Comparison of ENCODE assay signal across 8 cellular contexts in genomic region chr7:22488643-22489462, GRCh38. TPM values are rescaled to one million over a fixed set of nuclear protein-coding genes. Genes with fewer than 3 reads are reported as not detected.
DNase-seq lines count a peak whose midpoint lies in the region; ATAC-seq lines count a peak whose summit lies in the region.

No MANE protein-coding gene starts in this region.

- ATAC-seq in GM21447 (IDR thresholded peaks at IDR 0.05; ENCODE audit: unreplicated experiment), result peak; percentile 72
- peak; percentile 85 to 89 for ATAC-seq in right cardiac atrium
- ATAC-seq in sciatic nerve, result peak; percentile 82
- ATAC-seq in HG02870 (IDR thresholded peaks at IDR 0.05; ENCODE audit: unreplicated experiment), result no peak

- H3K27me3 ChIP-seq in adipocyte (replicated peaks; ENCODE audit: control insufficient read depth, insufficient read depth, low read length) (no peaks in the 10 kb centered on the region), right cardiac atrium (ENCODE audit: control insufficient read depth, insufficient read depth) (no peaks in the 10 kb centered on the region)

- no peak overlapping the region for H3K27ac ChIP-seq in right cardiac atrium (ENCODE audit: low read length)

- H3K9ac ChIP-seq in adipocyte (ENCODE audit: low read length), result no peak overlapping the region

- DNase-seq in CD1c-positive myeloid dendritic cell (ENCODE audit: extremely low spot score) (peak; percentile 76), NAMALWA (ENCODE audit: low spot score) (peak; percentile 91), SKM-1 (lab: John Stamatoyannopoulos, UW; ENCODE audit: unreplicated experiment) (peak; percentile 38), adipocyte (ENCODE audit: low read depth) (peak; percentile 89), right cardiac atrium (peak; percentile 63 to 77 (median 67)), sciatic nerve (ENCODE audit: low spot score) (peak; percentile 82)

- 19% methylated on average over 10 of the region's 10 CpGs for WGBS in right cardiac atrium

- no peaks in the 10 kb centered on the region for H3K9me3 ChIP-seq in adipocyte (ENCODE audit: control insufficient read depth, low read length)
- H3K9me3 ChIP-seq in right cardiac atrium (ENCODE audit: control insufficient read depth, low read length), result no peaks in the 10 kb centered on the region

- intact Hi-C loops in right cardiac atrium (cut with DNase I), result loop anchor here (2.0 to 5.0 kb wide), 4 partner anchors 377 to 382 kb away; no protein-coding TSS in a partner anchor
- intact Hi-C loops in sciatic nerve (cut with DNase I), result loop anchor here (5.0 kb wide), 1 partner anchor 382 kb away; no protein-coding TSS in a partner anchor

- H3K4me3 ChIP-seq in adipocyte (ENCODE audit: low read length), result no peak overlapping the region
- no peak overlapping the region for H3K4me3 ChIP-seq in right cardiac atrium (ENCODE audit: low read length)

- no peaks in the 10 kb centered on the region for H3K4me1 ChIP-seq in adipocyte (ENCODE audit: control insufficient read depth, insufficient read depth, low read length)
- H3K4me1 ChIP-seq in right cardiac atrium (ENCODE audit: control insufficient read depth, insufficient read depth, low read length), result no peaks in the 10 kb centered on the region

- peaks cover 3% of the 10 kb centered on the region for H3K36me3 ChIP-seq in adipocyte (ENCODE audit: control insufficient read depth, insufficient read depth, low read length, severe bottlenecking)

RNA-seq across cellular contexts. Expression of gene STEAP1B, which starts 11.1 kb away (rescaled TPM):
- total RNA-seq in right cardiac atrium (1 to 10 TPM in 1 of 4 donors, under 1 TPM in 3; 0.40 to 1.1 (median 0.70) TPM), sciatic nerve (11.6 TPM)
- 0.36 TPM for polyA plus RNA-seq in right cardiac atrium

Comparison
In these comparisons a context has a peak if more than half of its experiments do, and no peak if none do; other contexts are left out.
1. DNase-seq: peak in every context shown above with its lines; median percentile 91 in NAMALWA; 89 in adipocyte; 82 in sciatic nerve; 76 in CD1c-positive myeloid dendritic cell; 67 in right cardiac atrium; 38 in SKM-1.